ENCODE assay signal across 2 cellular contexts in the genomic region with DNA sequence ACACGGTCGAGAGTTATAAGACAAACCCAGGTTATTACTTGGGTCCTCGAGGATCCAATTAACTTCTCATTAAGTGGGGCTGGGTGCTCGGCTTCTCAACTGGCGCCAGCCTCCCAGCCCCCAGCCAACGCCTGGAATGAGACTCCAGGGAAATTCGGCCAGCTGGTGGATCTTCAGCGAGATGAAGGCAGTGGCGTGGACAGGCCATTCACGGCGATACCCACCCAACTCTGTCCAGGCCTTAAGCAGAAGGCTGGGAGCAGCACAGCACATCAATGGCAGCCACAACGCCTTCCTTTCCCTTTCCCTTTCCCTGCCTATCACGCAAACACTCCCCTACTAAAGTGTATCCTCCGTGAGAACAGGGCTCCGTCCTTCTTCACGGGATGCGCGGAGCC.
TF ChIP-seq lines count a peak whose summit lies in the region.

No MANE protein-coding gene starts in this region.

TF ChIP-seq in liver, 16 proteins besides CTCF, POLR2A, EP300 and RAD21:
- TF ChIP-seq YY1 (IDR thresholded peaks at IDR 0.05) = no peak
- TF ChIP-seq, protein P1, sequence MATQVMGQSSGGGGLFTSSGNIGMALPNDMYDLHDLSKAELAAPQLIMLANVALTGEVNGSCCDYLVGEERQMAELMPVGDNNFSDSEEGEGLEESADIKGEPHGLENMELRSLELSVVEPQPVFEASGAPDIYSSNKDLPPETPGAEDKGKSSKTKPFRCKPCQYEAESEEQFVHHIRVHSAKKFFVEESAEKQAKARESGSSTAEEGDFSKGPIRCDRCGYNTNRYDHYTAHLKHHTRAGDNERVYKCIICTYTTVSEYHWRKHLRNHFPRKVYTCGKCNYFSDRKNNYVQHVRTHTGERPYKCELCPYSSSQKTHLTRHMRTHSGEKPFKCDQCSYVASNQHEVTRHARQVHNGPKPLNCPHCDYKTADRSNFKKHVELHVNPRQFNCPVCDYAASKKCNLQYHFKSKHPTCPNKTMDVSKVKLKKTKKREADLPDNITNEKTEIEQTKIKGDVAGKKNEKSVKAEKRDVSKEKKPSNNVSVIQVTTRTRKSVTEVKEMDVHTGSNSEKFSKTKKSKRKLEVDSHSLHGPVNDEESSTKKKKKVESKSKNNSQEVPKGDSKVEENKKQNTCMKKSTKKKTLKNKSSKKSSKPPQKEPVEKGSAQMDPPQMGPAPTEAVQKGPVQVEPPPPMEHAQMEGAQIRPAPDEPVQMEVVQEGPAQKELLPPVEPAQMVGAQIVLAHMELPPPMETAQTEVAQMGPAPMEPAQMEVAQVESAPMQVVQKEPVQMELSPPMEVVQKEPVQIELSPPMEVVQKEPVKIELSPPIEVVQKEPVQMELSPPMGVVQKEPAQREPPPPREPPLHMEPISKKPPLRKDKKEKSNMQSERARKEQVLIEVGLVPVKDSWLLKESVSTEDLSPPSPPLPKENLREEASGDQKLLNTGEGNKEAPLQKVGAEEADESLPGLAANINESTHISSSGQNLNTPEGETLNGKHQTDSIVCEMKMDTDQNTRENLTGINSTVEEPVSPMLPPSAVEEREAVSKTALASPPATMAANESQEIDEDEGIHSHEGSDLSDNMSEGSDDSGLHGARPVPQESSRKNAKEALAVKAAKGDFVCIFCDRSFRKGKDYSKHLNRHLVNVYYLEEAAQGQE (IDR thresholded peaks at IDR 0.05) = no peak
- no peak for TF ChIP-seq JUND (IDR thresholded peaks at IDR 0.05)
- TF ChIP-seq, protein P2, sequence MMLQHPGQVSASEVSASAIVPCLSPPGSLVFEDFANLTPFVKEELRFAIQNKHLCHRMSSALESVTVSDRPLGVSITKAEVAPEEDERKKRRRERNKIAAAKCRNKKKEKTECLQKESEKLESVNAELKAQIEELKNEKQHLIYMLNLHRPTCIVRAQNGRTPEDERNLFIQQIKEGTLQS (IDR thresholded peaks at IDR 0.05) = no peak
- TF ChIP-seq EGR1 (IDR thresholded peaks at IDR 0.05; ENCODE audit: low read depth in 2 of 2) = no peak
- TF ChIP-seq HNF4A (conservative IDR thresholded peaks at IDR 0.05) = no peak
- TF ChIP-seq RXRA (IDR thresholded peaks at IDR 0.05) = no peak

TF ChIP-seq in HepG2, 621 proteins besides CTCF, POLR2A, EP300 and RAD21:
- TF ChIP-seq NFRKB (IDR thresholded peaks at IDR 0.05) = no peak
- no peak for TF ChIP-seq ZNF432 (CRISPR knock-in tag; IDR thresholded peaks at IDR 0.05; ENCODE audit: borderline replicate concordance)
